Comparison of ENCODE assay signal across 1 cellular context in the genomic region with DNA sequence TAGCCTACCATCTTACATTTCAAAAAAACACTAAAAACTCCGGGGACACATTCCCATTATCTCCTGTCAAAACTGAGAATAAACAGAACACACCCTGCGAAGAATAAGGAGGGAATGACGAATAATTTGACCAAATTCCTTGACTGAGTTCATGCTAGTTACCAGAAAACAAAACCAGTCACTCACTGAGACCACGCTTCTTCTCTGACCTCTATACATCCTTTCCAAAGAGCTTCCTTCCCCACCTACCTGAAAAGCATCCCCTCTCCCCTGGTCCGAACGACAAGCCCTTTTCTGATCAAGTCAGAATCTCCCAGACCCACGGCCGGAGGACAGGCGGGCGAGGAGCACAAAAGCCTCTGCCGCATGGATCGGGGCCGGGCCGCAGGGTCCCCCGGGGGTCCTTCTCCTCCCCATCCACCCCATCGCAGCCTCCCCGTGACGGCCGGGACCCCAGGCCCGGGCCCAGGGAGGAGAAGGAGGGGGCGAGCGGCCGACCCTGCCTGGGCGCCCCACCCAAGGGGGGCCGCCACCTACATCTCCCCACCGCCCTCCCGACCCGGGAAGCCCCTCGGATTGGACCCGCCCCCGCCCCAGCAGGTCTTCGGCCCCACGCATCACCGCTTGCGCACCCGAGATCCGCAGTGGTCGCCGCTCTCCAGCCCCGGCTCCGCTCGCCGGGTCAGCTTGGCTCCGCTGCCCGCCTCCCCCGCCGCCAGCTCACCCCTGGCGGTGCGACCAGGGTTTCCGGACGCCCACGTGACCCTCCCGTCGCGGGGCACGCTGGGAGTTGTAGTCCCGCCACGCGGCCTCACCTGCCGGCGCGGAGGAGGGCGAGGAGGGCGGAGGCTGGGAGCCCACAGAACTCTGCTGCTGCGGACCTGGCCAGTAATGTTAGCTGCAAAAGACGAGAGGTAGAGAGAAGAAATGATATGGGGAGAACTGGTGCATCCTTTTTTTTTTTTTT.
TF ChIP-seq lines count a peak whose summit lies in the region.

A gene with protein sequence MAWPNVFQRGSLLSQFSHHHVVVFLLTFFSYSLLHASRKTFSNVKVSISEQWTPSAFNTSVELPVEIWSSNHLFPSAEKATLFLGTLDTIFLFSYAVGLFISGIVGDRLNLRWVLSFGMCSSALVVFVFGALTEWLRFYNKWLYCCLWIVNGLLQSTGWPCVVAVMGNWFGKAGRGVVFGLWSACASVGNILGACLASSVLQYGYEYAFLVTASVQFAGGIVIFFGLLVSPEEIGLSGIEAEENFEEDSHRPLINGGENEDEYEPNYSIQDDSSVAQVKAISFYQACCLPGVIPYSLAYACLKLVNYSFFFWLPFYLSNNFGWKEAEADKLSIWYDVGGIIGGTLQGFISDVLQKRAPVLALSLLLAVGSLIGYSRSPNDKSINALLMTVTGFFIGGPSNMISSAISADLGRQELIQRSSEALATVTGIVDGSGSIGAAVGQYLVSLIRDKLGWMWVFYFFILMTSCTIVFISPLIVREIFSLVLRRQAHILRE (minus strand): TSS at position 747 of the 967 bp plus-strand sequence. CDS start 16,004 bp downstream, outside the sequence.

TF ChIP-seq in HepG2, 621 proteins besides CTCF, POLR2A, EP300 and RAD21 (continued from another document and continues in another):
- no peak for TF ChIP-seq NR2F2 (IDR thresholded peaks at IDR 0.05; ENCODE audit: borderline replicate concordance, low read depth)
- peak; percentile 61; the same call in 1 of the 2 replicates for TF ChIP-seq KAT7 (CRISPR knock-in tag; IDR thresholded peaks at IDR 0.05; ENCODE audit: borderline replicate concordance)
- no peak for TF ChIP-seq POLR2AphosphoS2 (IDR thresholded peaks at IDR 0.05; ENCODE audit: low read depth, low read length)
- no peak for TF ChIP-seq ZFP41 (CRISPR knock-in tag; IDR thresholded peaks at IDR 0.05; ENCODE audit: borderline replicate concordance)
- no peak for TF ChIP-seq ZNF382 (CRISPR knock-in tag; IDR thresholded peaks at IDR 0.05; ENCODE audit: borderline replicate concordance)
- no peak for TF ChIP-seq ZNF33B (CRISPR knock-in tag; IDR thresholded peaks at IDR 0.05)
- TF ChIP-seq ZNF577 (CRISPR knock-in tag; IDR thresholded peaks at IDR 0.05; ENCODE audit: borderline replicate concordance, low read depth) = no peak
- TF ChIP-seq ZNF143 (CRISPR knock-in tag; IDR thresholded peaks at IDR 0.05) = peak; percentile 94
- TF ChIP-seq, protein P1, sequence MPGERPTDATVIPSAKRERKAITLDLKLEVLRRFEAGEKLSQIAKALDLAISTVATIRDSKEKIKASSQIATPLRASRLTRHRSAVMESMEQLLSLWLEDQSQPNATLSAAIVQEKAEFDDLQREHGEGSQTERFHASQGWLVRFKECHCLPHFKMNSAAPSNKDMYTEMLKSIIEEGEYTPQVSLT (CRISPR knock-in tag; IDR thresholded peaks at IDR 0.05; ENCODE audit: borderline replicate concordance, low read depth) = no peak
- no peak for TF ChIP-seq MTF2 (CRISPR knock-in tag; IDR thresholded peaks at IDR 0.05; ENCODE audit: borderline replicate concordance)
- TF ChIP-seq SALL2 (CRISPR knock-in tag; IDR thresholded peaks at IDR 0.05) = peak; percentile 57
- TF ChIP-seq JUND (CRISPR knock-in tag; IDR thresholded peaks at IDR 0.05) = no peak
- no peak for TF ChIP-seq KAT2B (IDR thresholded peaks at IDR 0.05; ENCODE audit: borderline replicate concordance, low read depth, low read length)
- TF ChIP-seq FOXO1 (CRISPR knock-in tag; IDR thresholded peaks at IDR 0.05) = 0 out of 2 replicates have a peak, but pooled peaks have one; percentile 12
- no peak for TF ChIP-seq BRCA1 (CRISPR knock-in tag; IDR thresholded peaks at IDR 0.05)
- TF ChIP-seq, protein P2, sequence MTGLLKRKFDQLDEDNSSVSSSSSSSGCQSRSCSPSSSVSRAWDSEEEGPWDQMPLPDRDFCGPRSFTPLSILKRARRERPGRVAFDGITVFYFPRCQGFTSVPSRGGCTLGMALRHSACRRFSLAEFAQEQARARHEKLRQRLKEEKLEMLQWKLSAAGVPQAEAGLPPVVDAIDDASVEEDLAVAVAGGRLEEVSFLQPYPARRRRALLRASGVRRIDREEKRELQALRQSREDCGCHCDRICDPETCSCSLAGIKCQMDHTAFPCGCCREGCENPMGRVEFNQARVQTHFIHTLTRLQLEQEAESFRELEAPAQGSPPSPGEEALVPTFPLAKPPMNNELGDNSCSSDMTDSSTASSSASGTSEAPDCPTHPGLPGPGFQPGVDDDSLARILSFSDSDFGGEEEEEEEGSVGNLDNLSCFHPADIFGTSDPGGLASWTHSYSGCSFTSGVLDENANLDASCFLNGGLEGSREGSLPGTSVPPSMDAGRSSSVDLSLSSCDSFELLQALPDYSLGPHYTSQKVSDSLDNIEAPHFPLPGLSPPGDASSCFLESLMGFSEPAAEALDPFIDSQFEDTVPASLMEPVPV (CRISPR knock-in tag; IDR thresholded peaks at IDR 0.05) = no peak
- TF ChIP-seq, protein P3, sequence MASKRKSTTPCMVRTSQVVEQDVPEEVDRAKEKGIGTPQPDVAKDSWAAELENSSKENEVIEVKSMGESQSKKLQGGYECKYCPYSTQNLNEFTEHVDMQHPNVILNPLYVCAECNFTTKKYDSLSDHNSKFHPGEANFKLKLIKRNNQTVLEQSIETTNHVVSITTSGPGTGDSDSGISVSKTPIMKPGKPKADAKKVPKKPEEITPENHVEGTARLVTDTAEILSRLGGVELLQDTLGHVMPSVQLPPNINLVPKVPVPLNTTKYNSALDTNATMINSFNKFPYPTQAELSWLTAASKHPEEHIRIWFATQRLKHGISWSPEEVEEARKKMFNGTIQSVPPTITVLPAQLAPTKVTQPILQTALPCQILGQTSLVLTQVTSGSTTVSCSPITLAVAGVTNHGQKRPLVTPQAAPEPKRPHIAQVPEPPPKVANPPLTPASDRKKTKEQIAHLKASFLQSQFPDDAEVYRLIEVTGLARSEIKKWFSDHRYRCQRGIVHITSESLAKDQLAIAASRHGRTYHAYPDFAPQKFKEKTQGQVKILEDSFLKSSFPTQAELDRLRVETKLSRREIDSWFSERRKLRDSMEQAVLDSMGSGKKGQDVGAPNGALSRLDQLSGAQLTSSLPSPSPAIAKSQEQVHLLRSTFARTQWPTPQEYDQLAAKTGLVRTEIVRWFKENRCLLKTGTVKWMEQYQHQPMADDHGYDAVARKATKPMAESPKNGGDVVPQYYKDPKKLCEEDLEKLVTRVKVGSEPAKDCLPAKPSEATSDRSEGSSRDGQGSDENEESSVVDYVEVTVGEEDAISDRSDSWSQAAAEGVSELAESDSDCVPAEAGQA (IDR thresholded peaks at IDR 0.05; ENCODE audit: low read depth) = 0 out of 2 replicates have a peak, but pooled peaks have one; percentile 29
- TF ChIP-seq, protein P3 (CRISPR knock-in tag; IDR thresholded peaks at IDR 0.05; ENCODE audit: borderline replicate concordance) = no peak
- TF ChIP-seq EEA1 (CRISPR knock-in tag; IDR thresholded peaks at IDR 0.05; ENCODE audit: borderline replicate concordance) = no peak
- no peak for TF ChIP-seq KLF12 (CRISPR knock-in tag; IDR thresholded peaks at IDR 0.05; ENCODE audit: borderline replicate concordance)
- TF ChIP-seq, protein P4, sequence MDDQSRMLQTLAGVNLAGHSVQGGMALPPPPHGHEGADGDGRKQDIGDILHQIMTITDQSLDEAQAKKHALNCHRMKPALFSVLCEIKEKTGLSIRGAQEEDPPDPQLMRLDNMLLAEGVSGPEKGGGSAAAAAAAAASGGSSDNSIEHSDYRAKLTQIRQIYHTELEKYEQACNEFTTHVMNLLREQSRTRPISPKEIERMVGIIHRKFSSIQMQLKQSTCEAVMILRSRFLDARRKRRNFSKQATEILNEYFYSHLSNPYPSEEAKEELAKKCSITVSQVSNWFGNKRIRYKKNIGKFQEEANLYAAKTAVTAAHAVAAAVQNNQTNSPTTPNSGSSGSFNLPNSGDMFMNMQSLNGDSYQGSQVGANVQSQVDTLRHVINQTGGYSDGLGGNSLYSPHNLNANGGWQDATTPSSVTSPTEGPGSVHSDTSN (CRISPR knock-in tag; IDR thresholded peaks at IDR 0.05; ENCODE audit: borderline replicate concordance) = no peak
- TF ChIP-seq, protein P5, sequence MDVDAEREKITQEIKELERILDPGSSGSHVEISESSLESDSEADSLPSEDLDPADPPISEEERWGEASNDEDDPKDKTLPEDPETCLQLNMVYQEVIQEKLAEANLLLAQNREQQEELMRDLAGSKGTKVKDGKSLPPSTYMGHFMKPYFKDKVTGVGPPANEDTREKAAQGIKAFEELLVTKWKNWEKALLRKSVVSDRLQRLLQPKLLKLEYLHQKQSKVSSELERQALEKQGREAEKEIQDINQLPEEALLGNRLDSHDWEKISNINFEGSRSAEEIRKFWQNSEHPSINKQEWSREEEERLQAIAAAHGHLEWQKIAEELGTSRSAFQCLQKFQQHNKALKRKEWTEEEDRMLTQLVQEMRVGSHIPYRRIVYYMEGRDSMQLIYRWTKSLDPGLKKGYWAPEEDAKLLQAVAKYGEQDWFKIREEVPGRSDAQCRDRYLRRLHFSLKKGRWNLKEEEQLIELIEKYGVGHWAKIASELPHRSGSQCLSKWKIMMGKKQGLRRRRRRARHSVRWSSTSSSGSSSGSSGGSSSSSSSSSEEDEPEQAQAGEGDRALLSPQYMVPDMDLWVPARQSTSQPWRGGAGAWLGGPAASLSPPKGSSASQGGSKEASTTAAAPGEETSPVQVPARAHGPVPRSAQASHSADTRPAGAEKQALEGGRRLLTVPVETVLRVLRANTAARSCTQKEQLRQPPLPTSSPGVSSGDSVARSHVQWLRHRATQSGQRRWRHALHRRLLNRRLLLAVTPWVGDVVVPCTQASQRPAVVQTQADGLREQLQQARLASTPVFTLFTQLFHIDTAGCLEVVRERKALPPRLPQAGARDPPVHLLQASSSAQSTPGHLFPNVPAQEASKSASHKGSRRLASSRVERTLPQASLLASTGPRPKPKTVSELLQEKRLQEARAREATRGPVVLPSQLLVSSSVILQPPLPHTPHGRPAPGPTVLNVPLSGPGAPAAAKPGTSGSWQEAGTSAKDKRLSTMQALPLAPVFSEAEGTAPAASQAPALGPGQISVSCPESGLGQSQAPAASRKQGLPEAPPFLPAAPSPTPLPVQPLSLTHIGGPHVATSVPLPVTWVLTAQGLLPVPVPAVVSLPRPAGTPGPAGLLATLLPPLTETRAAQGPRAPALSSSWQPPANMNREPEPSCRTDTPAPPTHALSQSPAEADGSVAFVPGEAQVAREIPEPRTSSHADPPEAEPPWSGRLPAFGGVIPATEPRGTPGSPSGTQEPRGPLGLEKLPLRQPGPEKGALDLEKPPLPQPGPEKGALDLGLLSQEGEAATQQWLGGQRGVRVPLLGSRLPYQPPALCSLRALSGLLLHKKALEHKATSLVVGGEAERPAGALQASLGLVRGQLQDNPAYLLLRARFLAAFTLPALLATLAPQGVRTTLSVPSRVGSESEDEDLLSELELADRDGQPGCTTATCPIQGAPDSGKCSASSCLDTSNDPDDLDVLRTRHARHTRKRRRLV (CRISPR knock-in tag; IDR thresholded peaks at IDR 0.05) = no peak
- 0 out of 2 replicates have a peak, but pooled peaks have one; percentile 50 for TF ChIP-seq ZNF280B (CRISPR knock-in tag; IDR thresholded peaks at IDR 0.05; ENCODE audit: borderline replicate concordance)
- no peak for TF ChIP-seq STAG1 (CRISPR knock-in tag; IDR thresholded peaks at IDR 0.05)
- TF ChIP-seq MAFF (IDR thresholded peaks at IDR 0.05; ENCODE audit: low read depth, low read length) = no peak
- 0 out of 2 replicates have a peak, but pooled peaks have one; percentile 24 for TF ChIP-seq ZNF451 (CRISPR knock-in tag; IDR thresholded peaks at IDR 0.05)
- no peak for TF ChIP-seq NR2F6 (IDR thresholded peaks at IDR 0.05)
- TF ChIP-seq NR2F6 (CRISPR knock-in tag; IDR thresholded peaks at IDR 0.05) = peak; percentile 46; the same call in 1 of the 2 replicates
- peak; percentile 89 for TF ChIP-seq ZNF574 (CRISPR knock-in tag; IDR thresholded peaks at IDR 0.05)
- TF ChIP-seq U2AF2 (IDR thresholded peaks at IDR 0.05; ENCODE audit: low read depth, low read length) = no peak
- TF ChIP-seq ASH2L (IDR thresholded peaks at IDR 0.05; ENCODE audit: insufficient read length, low read depth, low read length) = peak; percentile 54
- no peak for TF ChIP-seq ZKSCAN1 (IDR thresholded peaks at IDR 0.05; ENCODE audit: low read length)
- peak; percentile 68 for TF ChIP-seq DMAP1 (CRISPR knock-in tag; IDR thresholded peaks at IDR 0.05)
